17 cellular contexts compared by ENCODE assay signal in genomic region chr18:80140455-80140985, GRCh38.
"Had no signal": no experiment of that assay in that cellular context is flagged by ENCODE, and none has a peak within 500 bp of the region (broad histone marks: within the 10 kb centered on the region; RNA-seq: fewer than 3 reads in every experiment).

No MANE protein-coding gene starts in this region.

- DNase-seq: effector memory CD8-positive, alpha-beta T cell; foreskin keratinocyte; left colon; left ventricle myocardium superior; mesendoderm; naive thymus-derived CD4-positive, alpha-beta T cell; psoas muscle; retina; stimulated activated CD4-positive, alpha-beta T cell treated with anti-CD3 and anti-CD28 coated beads, Interleukin-2, amount 100 ng/mL, for 24 hours; stimulated activated CD4-positive, alpha-beta T cell treated with anti-CD3 and anti-CD28 coated beads, Interleukin-4, amount 100 ng/mL, for 4 hours; stimulated activated naive B cell treated with anti-CD40 and anti-IgM and Interleukin-4, amounts not matched to agents 10 μg/mL and 1 μg/mL and 100 μg/mL, for 72 hours; trophoblast cell had no signal

- H3K4me3 ChIP-seq: hepatocyte, lung, psoas muscle had no signal

- H3K4me1 ChIP-seq: psoas muscle had no signal

- H3K9me3 Mint-ChIP-seq: dendritic cell treated with granulocyte-macrophage colony-stimulating factor and Interleukin-4, amounts not matched to agents 40 ng/mL and 50 ng/mL, for 4 days; effector memory CD8-positive, alpha-beta T cell; naive thymus-derived CD4-positive, alpha-beta T cell; stimulated activated naive B cell treated with anti-CD40 and anti-IgM and Interleukin-4, amounts not matched to agents 10 μg/mL and 1 μg/mL and 100 μg/mL, for 72 hours had no signal

- H3K4me2 ChIP-seq: hepatocyte had no signal

- ATAC-seq: effector memory CD8-positive, alpha-beta T cell; foreskin keratinocyte; left colon; left ventricle myocardium superior; naive thymus-derived CD4-positive, alpha-beta T cell; psoas muscle; sciatic nerve; stimulated activated naive B cell treated with anti-CD40 and anti-IgM and Interleukin-4, amounts not matched to agents 10 μg/mL and 1 μg/mL and 100 μg/mL, for 72 hours had no signal

- H3K4me1 Mint-ChIP-seq: naive thymus-derived CD4-positive, alpha-beta T cell had no signal

- H3K79me2 ChIP-seq: hepatocyte had no signal

- H3K27me3 ChIP-seq: foreskin keratinocyte, hepatocyte had no signal

- H2AFZ ChIP-seq: hepatocyte had no signal

- H3K9me3 ChIP-seq: neutrophil, psoas muscle had no signal

- H3K27me3 Mint-ChIP-seq: dendritic cell treated with granulocyte-macrophage colony-stimulating factor and Interleukin-4, amounts not matched to agents 40 ng/mL and 50 ng/mL, for 4 days; effector memory CD8-positive, alpha-beta T cell; naive thymus-derived CD4-positive, alpha-beta T cell; stimulated activated naive B cell treated with anti-CD40 and anti-IgM and Interleukin-4, amounts not matched to agents 10 μg/mL and 1 μg/mL and 100 μg/mL, for 72 hours had no signal

- H3K27ac ChIP-seq: foreskin keratinocyte, hepatocyte, neutrophil, psoas muscle had no signal

- H3K27ac Mint-ChIP-seq: dendritic cell treated with granulocyte-macrophage colony-stimulating factor and Interleukin-4, amounts not matched to agents 40 ng/mL and 50 ng/mL, for 4 days; effector memory CD8-positive, alpha-beta T cell; naive thymus-derived CD4-positive, alpha-beta T cell; stimulated activated naive B cell treated with anti-CD40 and anti-IgM and Interleukin-4, amounts not matched to agents 10 μg/mL and 1 μg/mL and 100 μg/mL, for 72 hours had no signal

- H3K4me3 Mint-ChIP-seq: dendritic cell treated with granulocyte-macrophage colony-stimulating factor and Interleukin-4, amounts not matched to agents 40 ng/mL and 50 ng/mL, for 4 days; effector memory CD8-positive, alpha-beta T cell; naive thymus-derived CD4-positive, alpha-beta T cell; stimulated activated naive B cell treated with anti-CD40 and anti-IgM and Interleukin-4, amounts not matched to agents 10 μg/mL and 1 μg/mL and 100 μg/mL, for 72 hours had no signal
